In genomic region chr15:99472416-99473145, GRCh38 we compare ENCODE assay signal across 25 cellular contexts.
DNase-seq lines count a peak whose midpoint lies in the region; ATAC-seq and TF ChIP-seq lines count a peak whose summit lies in the region.
"Had no signal": no experiment of that assay in that cellular context is flagged by ENCODE, and none has a peak within 500 bp of the region (broad histone marks: within the 10 kb centered on the region; RNA-seq: fewer than 3 reads in every experiment).

No MANE protein-coding gene starts in this region.

- H3K27me3 ChIP-seq in left ventricle myocardium inferior (ENCODE audit: low read depth) (no peaks in the 10 kb centered on the region), right cardiac atrium (ENCODE audit: control insufficient read depth, insufficient read depth) (no peaks in the 10 kb centered on the region), lower lobe of right lung (ENCODE audit: low read depth) (no peaks in the 10 kb centered on the region)
- H3K27me3 ChIP-seq: esophagus squamous epithelium, spleen, upper lobe of left lung had no signal

- H3K4me1 ChIP-seq in left ventricle myocardium inferior: peaks cover 56% of the 10 kb centered on the region
- peaks cover 2% of the 10 kb centered on the region for H3K4me1 ChIP-seq in right cardiac atrium (ENCODE audit: control insufficient read depth, insufficient read depth, low read length)
- peaks cover 44% of the 10 kb centered on the region for H3K4me1 ChIP-seq in lower lobe of right lung

- peak overlapping the region; percentile 91 for H3K27ac ChIP-seq in left ventricle myocardium inferior (replicated peaks)
- peak overlapping the region; percentile 71 for H3K27ac ChIP-seq in right cardiac atrium (ENCODE audit: low read length)
- H3K27ac ChIP-seq in lower lobe of right lung: no peak overlapping the region
- H3K27ac ChIP-seq: C4-2B had no signal

- no peak for TF ChIP-seq CTCF in left ventricle myocardium inferior (IDR thresholded peaks at IDR 0.05; ENCODE audit: borderline replicate concordance)
- TF ChIP-seq CTCF in activated CD8-positive, alpha-beta T cell treated with anti-CD3 and anti-CD28 coated beads for 36 hours (IDR thresholded peaks at IDR 0.05): no peak
- no peak for TF ChIP-seq CTCF in lower lobe of right lung (IDR thresholded peaks at IDR 0.05)

- ATAC-seq in Right ventricle myocardium inferior: no peak
- no peak for ATAC-seq in activated CD8-positive, alpha-beta T cell treated with anti-CD3 and anti-CD28 coated beads for 36 hours
- no peak for ATAC-seq in right cardiac atrium
- no peak for ATAC-seq in lower lobe of right lung
- no peak for ATAC-seq in HG03196 (IDR thresholded peaks at IDR 0.05; ENCODE audit: unreplicated experiment)
- ATAC-seq: natural killer cell treated with Interleukin-12 subunit alpha and Interleukin-12 subunit beta and Interleukin-15 and Interleukin-18, amount 100 ng/mL, for 72 hours; SK-N-SH treated with all-trans-retinoic acid at 6 μM for 48 hours had no signal

- H3K36me3 Mint-ChIP-seq in activated CD8-positive, alpha-beta T cell treated with anti-CD3 and anti-CD28 coated beads for 36 hours (ENCODE audit: low read depth): no peaks in the 10 kb centered on the region
- H3K36me3 Mint-ChIP-seq: natural killer cell treated with Interleukin-12 subunit alpha and Interleukin-12 subunit beta and Interleukin-15 and Interleukin-18, amount 100 ng/mL, for 72 hours had no signal

- no peak overlapping the region for H3K4me3 Mint-ChIP-seq in activated CD8-positive, alpha-beta T cell treated with anti-CD3 and anti-CD28 coated beads for 36 hours
- H3K4me3 Mint-ChIP-seq: activated T-helper 1 cell treated with anti-CD3 and anti-CD28 coated beads, Interleukin-12 subunit alpha, Interleukin-12 subunit beta, Interleukin-2, Interleukin-4 antibody, amounts not matched to agents 30 ng/mL and 10 ng/mL and 1 ng/mL, durations not matched to agents 14 hours and 24 hours and 36 hours; natural killer cell treated with Interleukin-12 subunit alpha and Interleukin-12 subunit beta and Interleukin-15 and Interleukin-18, amount 100 ng/mL, for 72 hours had no signal

- DNase-seq in left ventricle myocardium inferior: no peak
- DNase-seq in Right ventricle myocardium inferior (ENCODE audit: missing footprints): no peak
- DNase-seq in activated CD8-positive, alpha-beta T cell treated with anti-CD3 and anti-CD28 coated beads for 36 hours: peak; percentile 37
- DNase-seq in right cardiac atrium: peak in 1 of 3 donors; percentile 34
- DNase-seq in mesenteric fat pad (ENCODE audit: low spot score): no peak
- DNase-seq in lower lobe of right lung: no peak
- DNase-seq: activated naive CD4-positive, alpha-beta T cell treated with anti-CD3 and anti-CD28 coated beads, Interleukin-2, amount 50 U/mL, for 16 hours; aorta; Calu3; central memory CD4-positive, alpha-beta T cell; esophagus squamous epithelium; foreskin melanocyte; hypothalamus; NCI-H1694; NCI-H2171; NCI-H510A; OCI-M1; spleen; T-helper 2 cell had no signal

- 66% methylated on average over 12 of the region's 12 CpGs for WGBS in right cardiac atrium

- H3K27ac Mint-ChIP-seq in activated CD8-positive, alpha-beta T cell treated with anti-CD3 and anti-CD28 coated beads for 36 hours: no peak overlapping the region
- H3K27ac Mint-ChIP-seq: activated T-helper 1 cell treated with anti-CD3 and anti-CD28 coated beads, Interleukin-12 subunit alpha, Interleukin-12 subunit beta, Interleukin-2, Interleukin-4 antibody, amounts not matched to agents 30 ng/mL and 10 ng/mL and 1 ng/mL, durations not matched to agents 14 hours and 24 hours and 36 hours; natural killer cell treated with Interleukin-12 subunit alpha and Interleukin-12 subunit beta and Interleukin-15 and Interleukin-18, amount 100 ng/mL, for 72 hours had no signal

- CTCF ChIA-PET in activated CD8-positive, alpha-beta T cell treated with anti-CD3 and anti-CD28 coated beads for 36 hours (lab: Charles Lee): interaction anchor here (1.3 kb wide), 1 partner anchor 9 kb away, joined by 3 read pairs; no protein-coding TSS in a partner anchor

- peaks cover 2% of the 10 kb centered on the region for H3K27me3 Mint-ChIP-seq in activated CD8-positive, alpha-beta T cell treated with anti-CD3 and anti-CD28 coated beads for 36 hours

- intact Hi-C loops in left ventricle myocardium inferior (cut with micrococcal nuclease) (no loop called here), Right ventricle myocardium inferior (cut with DNase I) (loop anchor here (2.0 kb wide), 1 partner anchor 18 kb away; no protein-coding TSS in a partner anchor), right cardiac atrium (cut with DNase I) (no loop called here), lower lobe of right lung (cut with DNase I) (no loop called here)
- intact Hi-C loops in activated CD8-positive, alpha-beta T cell treated with anti-CD3 and anti-CD28 coated beads for 36 hours (cut with micrococcal nuclease): no loop called here

- POLR2A ChIA-PET in activated CD8-positive, alpha-beta T cell treated with anti-CD3 and anti-CD28 coated beads for 36 hours (lab: Charles Lee): no interaction called here

- H3K4me3 ChIP-seq in left ventricle myocardium inferior (no peak overlapping the region), right cardiac atrium (ENCODE audit: low read length) (no peak overlapping the region), lower lobe of right lung (no peak overlapping the region)
- H3K4me3 ChIP-seq: esophagus squamous epithelium, spleen, upper lobe of left lung had no signal

- H3K9me3 ChIP-seq in left ventricle myocardium inferior (replicated peaks) (no peaks in the 10 kb centered on the region), right cardiac atrium (ENCODE audit: control insufficient read depth, low read length) (no peaks in the 10 kb centered on the region), lower lobe of right lung (no peaks in the 10 kb centered on the region)
- H3K9me3 ChIP-seq: esophagus squamous epithelium, spleen, upper lobe of left lung had no signal

- H3K36me3 ChIP-seq in left ventricle myocardium inferior: no peaks in the 10 kb centered on the region
- no peaks in the 10 kb centered on the region for H3K36me3 ChIP-seq in lower lobe of right lung
- H3K36me3 ChIP-seq: esophagus squamous epithelium, spleen, upper lobe of left lung had no signal

- peaks cover 30% of the 10 kb centered on the region for H3K4me1 Mint-ChIP-seq in activated CD8-positive, alpha-beta T cell treated with anti-CD3 and anti-CD28 coated beads for 36 hours (ENCODE audit: low read depth)

- no peaks in the 10 kb centered on the region for H3K9me3 Mint-ChIP-seq in activated CD8-positive, alpha-beta T cell treated with anti-CD3 and anti-CD28 coated beads for 36 hours
- H3K9me3 Mint-ChIP-seq: activated T-helper 1 cell treated with anti-CD3 and anti-CD28 coated beads, Interleukin-12 subunit alpha, Interleukin-12 subunit beta, Interleukin-2, Interleukin-4 antibody, amounts not matched to agents 30 ng/mL and 10 ng/mL and 1 ng/mL, durations not matched to agents 14 hours and 24 hours and 36 hours; natural killer cell treated with Interleukin-12 subunit alpha and Interleukin-12 subunit beta and Interleukin-15 and Interleukin-18, amount 100 ng/mL, for 72 hours had no signal
